Comparison of ENCODE assay signal across 29 cellular contexts in genomic region chr16:51527349-51527748, GRCh38.
"Had no signal": no experiment of that assay in that cellular context is flagged by ENCODE, and none has a peak within 500 bp of the region (broad histone marks: within the 10 kb centered on the region; RNA-seq: fewer than 3 reads in every experiment).

No MANE protein-coding gene starts in this region.

- H3K36me3 Mint-ChIP-seq: immature natural killer cell, memory B cell, mesothelial cell of epicardium, naive B cell had no signal

- H3K9me3 ChIP-seq: colonic mucosa, ovary, thoracic aorta had no signal

- DNase-seq: colonic mucosa; effector CD8-positive, alpha-beta T cell; hypothalamus; immature natural killer cell; islet precursor cell; kidney glomerular epithelial cell; left colon; left ventricle myocardium inferior; mucosa of descending colon; naive B cell; occipital lobe; ovary; posterior cingulate gyrus; retina; small intestine; stimulated activated CD4-positive, alpha-beta T cell treated with anti-CD3 and anti-CD28 coated beads, Interleukin-15, amount 100 ng/mL, for 24 hours; stimulated activated CD4-positive, alpha-beta T cell treated with anti-CD3 and anti-CD28 coated beads, Interleukin-2, amount 100 ng/mL, for 48 hours; stimulated activated naive B cell treated with anti-CD40 and anti-IgM and Interleukin-4, amounts not matched to agents 10 μg/mL and 1 μg/mL and 100 μg/mL, for 72 hours had no signal

- H3K4me3 ChIP-seq: colonic mucosa, left ventricle myocardium inferior, lung, mucosa of descending colon, ovary, thoracic aorta, tibial nerve, upper lobe of left lung had no signal

- H3K36me3 ChIP-seq: colonic mucosa, left ventricle myocardium inferior, ovary, thoracic aorta, tibial nerve, upper lobe of left lung had no signal

- H3K4me1 Mint-ChIP-seq: immature natural killer cell; memory B cell; naive B cell; stimulated activated naive B cell treated with anti-CD40 and anti-IgM and Interleukin-4, amounts not matched to agents 10 μg/mL and 1 μg/mL and 100 μg/mL, for 72 hours had no signal

- H3K4me1 ChIP-seq: colonic mucosa, left ventricle myocardium inferior, tibial nerve, upper lobe of left lung had no signal

- H3K9me3 Mint-ChIP-seq: dendritic cell treated with granulocyte-macrophage colony-stimulating factor and Interleukin-4, amounts not matched to agents 40 ng/mL and 50 ng/mL, for 4 days had no signal

- H3K27me3 ChIP-seq: colonic mucosa, ovary, tibial nerve, upper lobe of left lung had no signal

- H3K27me3 Mint-ChIP-seq: dendritic cell treated with granulocyte-macrophage colony-stimulating factor and Interleukin-4, amounts not matched to agents 40 ng/mL and 50 ng/mL, for 4 days; memory B cell; naive B cell; stimulated activated naive B cell treated with anti-CD40 and anti-IgM and Interleukin-4, amounts not matched to agents 10 μg/mL and 1 μg/mL and 100 μg/mL, for 72 hours; stimulated activated naive CD8-positive, alpha-beta T cell treated with anti-CD3 and anti-CD28 coated beads, Interleukin-15, Interleukin-2, amounts not matched to agents 100 ng/mL and 50 ng/mL, for 24 hours had no signal

- H3K27ac ChIP-seq: colonic mucosa, left ventricle myocardium inferior, ovary, thoracic aorta, tibial nerve, upper lobe of left lung had no signal

- FAIRE-seq: endothelial cell of umbilical vein, frontal cortex, small intestine, urothelium cell line had no signal

- ATAC-seq: left colon; mucosa of descending colon; stimulated activated naive B cell treated with anti-CD40 and anti-IgM and Interleukin-4, amounts not matched to agents 10 μg/mL and 1 μg/mL and 100 μg/mL, for 72 hours had no signal

- H3K4me3 Mint-ChIP-seq: dendritic cell treated with granulocyte-macrophage colony-stimulating factor and Interleukin-4, amounts not matched to agents 40 ng/mL and 50 ng/mL, for 4 days; immature natural killer cell; memory B cell; mesothelial cell of epicardium; naive B cell; stimulated activated naive B cell treated with anti-CD40 and anti-IgM and Interleukin-4, amounts not matched to agents 10 μg/mL and 1 μg/mL and 100 μg/mL, for 72 hours; stimulated activated naive CD8-positive, alpha-beta T cell treated with anti-CD3 and anti-CD28 coated beads, Interleukin-15, Interleukin-2, amounts not matched to agents 100 ng/mL and 50 ng/mL, for 24 hours had no signal

- H3K27ac Mint-ChIP-seq: dendritic cell treated with granulocyte-macrophage colony-stimulating factor and Interleukin-4, amounts not matched to agents 40 ng/mL and 50 ng/mL, for 4 days; immature natural killer cell; memory B cell; mesothelial cell of epicardium; naive B cell; stimulated activated naive B cell treated with anti-CD40 and anti-IgM and Interleukin-4, amounts not matched to agents 10 μg/mL and 1 μg/mL and 100 μg/mL, for 72 hours; stimulated activated naive CD8-positive, alpha-beta T cell treated with anti-CD3 and anti-CD28 coated beads, Interleukin-15, Interleukin-2, amounts not matched to agents 100 ng/mL and 50 ng/mL, for 24 hours had no signal
